1 cellular context compared by ENCODE assay signal in the genomic region with DNA sequence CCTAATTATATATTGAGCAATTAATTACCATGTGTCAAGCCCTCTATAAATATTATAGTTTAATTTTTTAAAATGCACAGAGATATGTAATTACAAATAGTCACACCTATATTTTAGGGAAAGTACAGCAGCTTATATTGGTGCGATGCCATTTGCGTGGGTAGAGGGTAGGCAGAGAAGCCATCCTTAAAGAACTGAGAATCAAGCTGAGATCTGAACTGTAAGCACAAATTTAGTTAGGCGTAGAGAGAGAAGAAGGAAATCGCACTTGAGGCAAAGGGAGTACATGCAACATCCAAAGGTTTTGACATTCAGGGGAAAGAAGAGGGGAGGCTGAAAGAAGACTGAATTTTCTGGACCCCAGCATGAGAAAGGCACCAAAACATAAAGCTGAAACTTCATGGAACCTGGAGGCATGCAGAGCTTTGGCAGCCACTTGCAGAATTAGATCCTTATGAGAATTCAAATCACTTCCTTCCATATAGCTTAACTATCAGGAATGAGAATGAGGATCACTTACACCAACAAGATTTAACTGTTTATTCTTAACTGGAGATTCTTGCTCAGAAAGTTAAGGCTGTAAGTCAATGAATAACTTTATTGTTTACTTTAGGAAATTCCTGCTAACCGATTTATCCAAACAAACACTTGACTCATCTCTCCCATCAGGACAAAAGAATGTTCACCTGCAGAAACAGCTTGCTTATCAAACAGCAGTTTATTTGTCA.
TF ChIP-seq lines count a peak whose summit lies in the region.

No MANE protein-coding gene starts in this region.

TF ChIP-seq in HepG2, 621 proteins besides CTCF, POLR2A, EP300 and RAD21 (continued from another document):
- TF ChIP-seq, protein P1, sequence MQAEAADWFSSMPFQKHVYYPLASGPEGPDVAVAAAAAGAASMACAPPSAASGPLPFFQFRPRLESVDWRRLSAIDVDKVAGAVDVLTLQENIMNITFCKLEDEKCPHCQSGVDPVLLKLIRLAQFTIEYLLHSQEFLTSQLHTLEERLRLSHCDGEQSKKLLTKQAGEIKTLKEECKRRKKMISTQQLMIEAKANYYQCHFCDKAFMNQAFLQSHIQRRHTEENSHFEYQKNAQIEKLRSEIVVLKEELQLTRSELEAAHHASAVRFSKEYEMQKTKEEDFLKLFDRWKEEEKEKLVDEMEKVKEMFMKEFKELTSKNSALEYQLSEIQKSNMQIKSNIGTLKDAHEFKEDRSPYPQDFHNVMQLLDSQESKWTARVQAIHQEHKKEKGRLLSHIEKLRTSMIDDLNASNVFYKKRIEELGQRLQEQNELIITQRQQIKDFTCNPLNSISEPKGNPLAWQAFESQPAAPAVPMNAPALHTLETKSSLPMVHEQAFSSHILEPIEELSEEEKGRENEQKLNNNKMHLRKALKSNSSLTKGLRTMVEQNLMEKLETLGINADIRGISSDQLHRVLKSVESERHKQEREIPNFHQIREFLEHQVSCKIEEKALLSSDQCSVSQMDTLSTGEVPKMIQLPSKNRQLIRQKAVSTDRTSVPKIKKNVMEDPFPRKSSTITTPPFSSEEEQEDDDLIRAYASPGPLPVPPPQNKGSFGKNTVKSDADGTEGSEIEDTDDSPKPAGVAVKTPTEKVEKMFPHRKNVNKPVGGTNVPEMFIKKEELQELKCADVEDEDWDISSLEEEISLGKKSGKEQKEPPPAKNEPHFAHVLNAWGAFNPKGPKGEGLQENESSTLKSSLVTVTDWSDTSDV (CRISPR knock-in tag; IDR thresholded peaks at IDR 0.05), result no peak
- TF ChIP-seq ARHGAP35 (CRISPR knock-in tag; IDR thresholded peaks at IDR 0.05; ENCODE audit: borderline replicate concordance), result no peak
- peak; percentile 90; the same call in 1 of the 2 replicates for TF ChIP-seq HMG20A (CRISPR knock-in tag; IDR thresholded peaks at IDR 0.05; ENCODE audit: borderline replicate concordance)
- TF ChIP-seq HDAC2 (CRISPR knock-in tag; IDR thresholded peaks at IDR 0.05), result peak; percentile 74
- no peak for TF ChIP-seq TEAD2 (CRISPR knock-in tag; IDR thresholded peaks at IDR 0.05)
- TF ChIP-seq SNAPC2 (CRISPR knock-in tag; IDR thresholded peaks at IDR 0.05), result no peak
- no peak for TF ChIP-seq ZSCAN21 (CRISPR knock-in tag; IDR thresholded peaks at IDR 0.05; ENCODE audit: borderline replicate concordance)
- no peak for TF ChIP-seq ZNF337 (CRISPR knock-in tag; IDR thresholded peaks at IDR 0.05; ENCODE audit: borderline replicate concordance, low read depth)
- TF ChIP-seq ZNF326 (CRISPR knock-in tag; IDR thresholded peaks at IDR 0.05; ENCODE audit: borderline replicate concordance), result no peak
- no peak for TF ChIP-seq NFKBIZ (CRISPR knock-in tag; IDR thresholded peaks at IDR 0.05)
- TF ChIP-seq, protein P2, sequence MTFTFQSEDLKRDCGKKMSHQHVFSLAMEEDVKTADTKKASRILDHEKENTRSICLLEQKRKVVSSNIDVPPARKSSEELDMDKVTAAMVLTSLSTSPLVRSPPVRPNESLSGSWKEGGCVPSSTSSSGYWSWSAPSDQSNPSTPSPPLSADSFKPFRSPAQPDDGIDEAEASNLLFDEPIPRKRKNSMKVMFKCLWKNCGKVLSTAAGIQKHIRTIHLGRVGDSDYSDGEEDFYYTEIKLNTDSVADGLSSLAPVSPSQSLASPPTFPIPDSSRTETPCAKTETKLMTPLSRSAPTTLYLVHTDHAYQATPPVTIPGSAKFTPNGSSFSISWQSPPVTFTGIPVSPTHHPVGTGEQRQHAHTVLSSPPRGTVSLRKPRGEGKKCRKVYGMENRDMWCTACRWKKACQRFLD (CRISPR knock-in tag; IDR thresholded peaks at IDR 0.05; ENCODE audit: borderline replicate concordance), result no peak
- peak; percentile 88 for TF ChIP-seq FOXA3 (CRISPR knock-in tag; IDR thresholded peaks at IDR 0.05)
- no peak for TF ChIP-seq NFRKB (IDR thresholded peaks at IDR 0.05)
- no peak for TF ChIP-seq KAT7 (CRISPR knock-in tag; IDR thresholded peaks at IDR 0.05; ENCODE audit: borderline replicate concordance)
- 0 out of 2 replicates have a peak, but pooled peaks have one; percentile 27 for TF ChIP-seq ZNF556 (CRISPR knock-in tag; IDR thresholded peaks at IDR 0.05; ENCODE audit: borderline replicate concordance)
- TF ChIP-seq, protein P3, sequence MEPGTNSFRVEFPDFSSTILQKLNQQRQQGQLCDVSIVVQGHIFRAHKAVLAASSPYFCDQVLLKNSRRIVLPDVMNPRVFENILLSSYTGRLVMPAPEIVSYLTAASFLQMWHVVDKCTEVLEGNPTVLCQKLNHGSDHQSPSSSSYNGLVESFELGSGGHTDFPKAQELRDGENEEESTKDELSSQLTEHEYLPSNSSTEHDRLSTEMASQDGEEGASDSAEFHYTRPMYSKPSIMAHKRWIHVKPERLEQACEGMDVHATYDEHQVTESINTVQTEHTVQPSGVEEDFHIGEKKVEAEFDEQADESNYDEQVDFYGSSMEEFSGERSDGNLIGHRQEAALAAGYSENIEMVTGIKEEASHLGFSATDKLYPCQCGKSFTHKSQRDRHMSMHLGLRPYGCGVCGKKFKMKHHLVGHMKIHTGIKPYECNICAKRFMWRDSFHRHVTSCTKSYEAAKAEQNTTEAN (CRISPR knock-in tag; conservative IDR thresholded peaks at IDR 0.05), result no peak
- peak; percentile 62; the same call in 1 of the 2 replicates for TF ChIP-seq TBX3 (IDR thresholded peaks at IDR 0.05; ENCODE audit: borderline replicate concordance)
- no peak for TF ChIP-seq ZNF768 (CRISPR knock-in tag; IDR thresholded peaks at IDR 0.05)
- TF ChIP-seq ZNF816 (CRISPR knock-in tag; IDR thresholded peaks at IDR 0.05; ENCODE audit: borderline replicate concordance), result no peak
- TF ChIP-seq PCBP1 (IDR thresholded peaks at IDR 0.05; ENCODE audit: borderline replicate concordance, low read depth, low read length), result no peak
- TF ChIP-seq TP53 (CRISPR knock-in tag; conservative IDR thresholded peaks at IDR 0.05), result no peak
- no peak for TF ChIP-seq ZFP36 (IDR thresholded peaks at IDR 0.05; ENCODE audit: borderline replicate concordance, low read depth, low read length, partially characterized antibody)
- TF ChIP-seq, protein P4, sequence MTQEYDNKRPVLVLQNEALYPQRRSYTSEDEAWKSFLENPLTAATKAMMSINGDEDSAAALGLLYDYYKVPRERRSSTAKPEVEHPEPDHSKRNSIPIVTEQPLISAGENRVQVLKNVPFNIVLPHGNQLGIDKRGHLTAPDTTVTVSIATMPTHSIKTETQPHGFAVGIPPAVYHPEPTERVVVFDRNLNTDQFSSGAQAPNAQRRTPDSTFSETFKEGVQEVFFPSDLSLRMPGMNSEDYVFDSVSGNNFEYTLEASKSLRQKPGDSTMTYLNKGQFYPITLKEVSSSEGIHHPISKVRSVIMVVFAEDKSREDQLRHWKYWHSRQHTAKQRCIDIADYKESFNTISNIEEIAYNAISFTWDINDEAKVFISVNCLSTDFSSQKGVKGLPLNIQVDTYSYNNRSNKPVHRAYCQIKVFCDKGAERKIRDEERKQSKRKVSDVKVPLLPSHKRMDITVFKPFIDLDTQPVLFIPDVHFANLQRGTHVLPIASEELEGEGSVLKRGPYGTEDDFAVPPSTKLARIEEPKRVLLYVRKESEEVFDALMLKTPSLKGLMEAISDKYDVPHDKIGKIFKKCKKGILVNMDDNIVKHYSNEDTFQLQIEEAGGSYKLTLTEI (CRISPR knock-in tag; conservative IDR thresholded peaks at IDR 0.05), result no peak
- TF ChIP-seq, protein P5, sequence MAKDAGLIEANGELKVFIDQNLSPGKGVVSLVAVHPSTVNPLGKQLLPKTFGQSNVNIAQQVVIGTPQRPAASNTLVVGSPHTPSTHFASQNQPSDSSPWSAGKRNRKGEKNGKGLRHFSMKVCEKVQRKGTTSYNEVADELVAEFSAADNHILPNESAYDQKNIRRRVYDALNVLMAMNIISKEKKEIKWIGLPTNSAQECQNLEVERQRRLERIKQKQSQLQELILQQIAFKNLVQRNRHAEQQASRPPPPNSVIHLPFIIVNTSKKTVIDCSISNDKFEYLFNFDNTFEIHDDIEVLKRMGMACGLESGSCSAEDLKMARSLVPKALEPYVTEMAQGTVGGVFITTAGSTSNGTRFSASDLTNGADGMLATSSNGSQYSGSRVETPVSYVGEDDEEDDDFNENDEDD (CRISPR knock-in tag; IDR thresholded peaks at IDR 0.05; ENCODE audit: borderline replicate concordance), result no peak
- TF ChIP-seq PAWR (CRISPR knock-in tag; IDR thresholded peaks at IDR 0.05; ENCODE audit: borderline replicate concordance), result no peak
- TF ChIP-seq ZNF614 (CRISPR knock-in tag; IDR thresholded peaks at IDR 0.05; ENCODE audit: borderline replicate concordance), result no peak
